8 cellular contexts compared by ENCODE assay signal in the genomic region with DNA sequence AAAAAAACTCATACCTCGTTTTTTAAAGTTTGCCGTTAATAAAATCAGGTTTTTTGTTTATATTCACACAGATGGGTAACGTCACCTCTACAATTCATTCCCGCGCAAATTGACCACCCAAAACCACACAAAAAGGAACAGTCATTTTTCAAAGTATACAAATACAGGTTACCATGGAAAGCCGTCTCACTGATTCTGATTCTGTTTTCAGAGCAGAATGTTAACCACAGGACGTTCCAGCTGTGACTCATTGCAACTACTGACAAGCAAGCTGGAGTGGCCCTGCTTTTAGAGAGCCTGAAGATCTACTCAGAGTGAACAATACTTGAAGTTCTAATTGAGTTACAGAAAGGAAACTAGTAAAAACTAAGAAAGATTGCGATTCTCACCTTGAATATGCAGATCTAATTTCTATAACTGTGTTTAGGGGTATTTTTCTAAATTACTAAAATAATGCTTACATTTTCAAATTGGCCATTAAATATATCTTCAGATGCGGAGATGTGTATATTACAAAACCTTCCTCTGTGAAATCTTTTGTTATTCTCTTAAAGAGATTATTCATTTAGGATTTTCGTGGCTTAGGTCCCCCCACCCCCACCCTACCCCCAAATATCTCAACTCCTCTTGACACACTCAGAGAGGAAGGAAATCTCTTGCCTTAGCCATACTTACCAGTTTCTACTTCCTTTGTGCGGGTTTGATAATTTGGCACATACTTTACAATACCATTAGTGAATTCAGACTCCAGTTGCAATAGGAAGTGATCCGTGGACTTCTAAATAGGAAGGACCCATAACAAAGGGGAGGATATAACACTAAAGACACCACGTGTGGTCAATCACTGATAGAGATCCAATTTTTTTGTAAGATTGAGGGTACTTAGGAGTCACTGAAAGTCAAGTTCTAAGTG.
DNase-seq lines count a peak whose midpoint lies in the region; ATAC-seq, FAIRE-seq and TF ChIP-seq lines count a peak whose summit lies in the region.

No MANE protein-coding gene starts in this region.

- H3K9ac ChIP-seq in GM12878 (ENCODE audit: control insufficient read depth, insufficient read depth, low read length): no peak overlapping the region

- SMC1A ChIA-PET in GM12878 (lab: Charles Lee; ENCODE audit: uncharacterized antibody, unreplicated experiment): no interaction called here

- CTCF ChIA-PET in GM12878 (lab: Yijun Ruan, JAX): interaction anchor here (1.2 kb wide), 1 partner anchor 28 kb away, joined by 3 read pairs; no protein-coding TSS in a partner anchor

- no peaks in the 10 kb centered on the region; the same call in 2 of the 3 replicates for H3K9me3 ChIP-seq in GM12878 (replicated peaks; ENCODE audit: control insufficient read depth, insufficient read depth, low read length)

- RAD21 ChIA-PET in GM12878 (lab: Charles Lee; ENCODE audit: unreplicated experiment): no interaction called here

- TF ChIP-seq CTCF in GM12878 (IDR thresholded peaks at IDR 0.05 in 2 of 3, conservative IDR thresholded peaks at IDR 0.05 in 1 of 3; ENCODE audit: control insufficient read depth in 2 of 3, extremely low read depth in 1 of 3, insufficient read depth in 1 of 3, low read depth in 3 of 3, low read length in 3 of 3) (no peak), kidney epithelial cell (IDR thresholded peaks at IDR 0.05; ENCODE audit: insufficient read depth, low read length, poor library complexity, severe bottlenecking) (no peak)

- no peaks in the 10 kb centered on the region for H3K79me2 ChIP-seq in GM12878 (ENCODE audit: control insufficient read depth, insufficient read depth, low read length)

- ATAC-seq in GM19438 (IDR thresholded peaks at IDR 0.05; ENCODE audit: low read depth, unreplicated experiment): peak; percentile 98
- peak; percentile 94 for ATAC-seq in HG03558 (IDR thresholded peaks at IDR 0.05; ENCODE audit: extremely low read depth, unreplicated experiment)
- peak; percentile 94 for ATAC-seq in GM12878

- H3K4me1 ChIP-seq in GM12878 (ENCODE audit: control insufficient read depth, insufficient read depth, low read length): no peaks in the 10 kb centered on the region

- H3K27me3 ChIP-seq in GM12878 (replicated peaks in 1 of 2; ENCODE audit: control insufficient read depth in 2 of 2, insufficient read depth in 2 of 2, low read length in 1 of 2) (no peaks in the 10 kb centered on the region; a peak in 1 of 4 replicates), kidney epithelial cell (ENCODE audit: control insufficient read depth, insufficient read depth, low read length) (no peaks in the 10 kb centered on the region)

- TF ChIP-seq POLR2A in GM12878 (IDR thresholded peaks at IDR 0.05; ENCODE audit: low read depth, low read length): no peak

- TF ChIP-seq RAD21 in GM12878 (IDR thresholded peaks at IDR 0.05; ENCODE audit: insufficient read depth, low read depth, low read length): no peak; the same call in 1 of the 2 replicates

- peak; percentile 53 to 78; a peak in 3 of 4 replicates for TF ChIP-seq EP300 in GM12878 (IDR thresholded peaks at IDR 0.05; ENCODE audit: borderline replicate concordance in 1 of 2, control insufficient read depth in 1 of 2, low read depth in 2 of 2, low read length in 2 of 2)

- 2% methylated on average over 13 of the region's 13 CpGs for WGBS in GM12878 (ENCODE audit: insufficient coverage, insufficient replicate concordance, low lambda C conversion rate, missing lambda C conversion rate)

- peak; percentile 75 for FAIRE-seq in GM12878 (lab: Jason Lieb, UNC)

- in situ Hi-C loops in GM12878 (cut with MboI): no loop called here

- H3K27ac ChIP-seq in GM12878 (ENCODE audit: control insufficient read depth, insufficient read depth): no peak overlapping the region

- intact Hi-C loops in GM12878 (cut with micrococcal nuclease; ENCODE audit: unreplicated experiment): no loop called here

- no TSS peak for BruUV-seq in GM12878 (replicated peaks; lab: Mats Ljungman, UMichigan)

- H3K36me3 ChIP-seq in GM12878 (ENCODE audit: control insufficient read depth in 2 of 2, insufficient read depth in 2 of 2, low read length in 1 of 2) (no peaks in the 10 kb centered on the region), kidney epithelial cell (ENCODE audit: control insufficient read depth, insufficient read depth, low read length) (no peaks in the 10 kb centered on the region)

- no peaks in the 10 kb centered on the region for H4K20me1 ChIP-seq in GM12878 (ENCODE audit: control insufficient read depth, insufficient read depth)

- POLR2A ChIA-PET in GM12878 (lab: Charles Lee): no interaction called here

- H3K4me2 ChIP-seq in GM12878 (ENCODE audit: control insufficient read depth, insufficient read depth): peak overlapping the region; percentile 34; the same call in 1 of the 2 replicates

- H3K4me3 ChIP-seq in GM12878 (peak overlapping the region; percentile 12; the same call in 1 of the 2 replicates), kidney epithelial cell (ENCODE audit: low read depth, low read length) (no peak overlapping the region)

- peak; percentile 85 for DNase-seq in AG08395 (ENCODE audit: low spot score)
- DNase-seq in T-helper 9 cell: peak; percentile 57
- DNase-seq in GM12878 (ENCODE audit: low read depth, low spot score): peak; percentile 69
- DNase-seq in kidney epithelial cell (ENCODE audit: low read depth): peak; percentile 99
- DNase-seq in stimulated activated CD8-positive, alpha-beta memory T cell treated with anti-CD3 and anti-CD28 coated beads, Interleukin-12 subunit alpha, Interleukin-12 subunit beta, amount 100 ng/mL, for 24 hours (ENCODE audit: extremely low read depth): peak; percentile 49
- no peak for DNase-seq in NCI-H2196 treated with DMSO at 0.1 percent for 48 hours (lab: John Stamatoyannopoulos, UW; ENCODE audit: unreplicated experiment)

- H2AFZ ChIP-seq in GM12878 (ENCODE audit: control insufficient read depth, low read depth, low read length): no peak overlapping the region

TF ChIP-seq in GM12878, 131 proteins besides CTCF, POLR2A, EP300 and RAD21 (continues in another document):
- TF ChIP-seq TCF7 (IDR thresholded peaks at IDR 0.05; ENCODE audit: borderline replicate concordance) (peak; percentile 31; the same call in 1 of the 2 replicates), TCF3 (IDR thresholded peaks at IDR 0.05; ENCODE audit: borderline replicate concordance, insufficient read depth, low read depth, low read length) (peak; percentile 54; the same call in 1 of the 2 replicates), IRF4 (IDR thresholded peaks at IDR 0.05; ENCODE audit: low read depth, low read length) (peak; percentile 72), ATF2 (IDR thresholded peaks at IDR 0.05; ENCODE audit: low read length) (peak; percentile 85), YBX1 (IDR thresholded peaks at IDR 0.05) (no peak), MEF2B (IDR thresholded peaks at IDR 0.05; ENCODE audit: partially characterized antibody, poor library complexity, severe bottlenecking) (peak; percentile 28), MTA2 (IDR thresholded peaks at IDR 0.05; ENCODE audit: low read depth) (peak; percentile 35; the same call in 1 of the 2 replicates), JUNB (IDR thresholded peaks at IDR 0.05) (peak; percentile 83), BMI1 (IDR thresholded peaks at IDR 0.05; ENCODE audit: borderline replicate concordance) (0 out of 2 replicates have a peak, but pooled peaks have one; percentile 20), ETV6 (conservative IDR thresholded peaks at IDR 0.05 in 1 of 2, IDR thresholded peaks at IDR 0.05 in 1 of 2; ENCODE audit: borderline replicate concordance in 1 of 2, low read depth in 1 of 2) (peak in 1 of 2 experiments; percentile 77; a peak in 2 of 4 replicates), CREM (IDR thresholded peaks at IDR 0.05; ENCODE audit: low read depth) (0 out of 2 replicates have a peak, but pooled peaks have one; percentile 66)
- TF ChIP-seq, protein P1, sequence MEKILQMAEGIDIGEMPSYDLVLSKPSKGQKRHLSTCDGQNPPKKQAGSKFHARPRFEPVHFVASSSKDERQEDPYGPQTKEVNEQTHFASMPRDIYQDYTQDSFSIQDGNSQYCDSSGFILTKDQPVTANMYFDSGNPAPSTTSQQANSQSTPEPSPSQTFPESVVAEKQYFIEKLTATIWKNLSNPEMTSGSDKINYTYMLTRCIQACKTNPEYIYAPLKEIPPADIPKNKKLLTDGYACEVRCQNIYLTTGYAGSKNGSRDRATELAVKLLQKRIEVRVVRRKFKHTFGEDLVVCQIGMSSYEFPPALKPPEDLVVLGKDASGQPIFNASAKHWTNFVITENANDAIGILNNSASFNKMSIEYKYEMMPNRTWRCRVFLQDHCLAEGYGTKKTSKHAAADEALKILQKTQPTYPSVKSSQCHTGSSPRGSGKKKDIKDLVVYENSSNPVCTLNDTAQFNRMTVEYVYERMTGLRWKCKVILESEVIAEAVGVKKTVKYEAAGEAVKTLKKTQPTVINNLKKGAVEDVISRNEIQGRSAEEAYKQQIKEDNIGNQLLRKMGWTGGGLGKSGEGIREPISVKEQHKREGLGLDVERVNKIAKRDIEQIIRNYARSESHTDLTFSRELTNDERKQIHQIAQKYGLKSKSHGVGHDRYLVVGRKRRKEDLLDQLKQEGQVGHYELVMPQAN (conservative IDR thresholded peaks at IDR 0.05): no peak
